ENCODE assay signal across 20 cellular contexts in the genomic region with DNA sequence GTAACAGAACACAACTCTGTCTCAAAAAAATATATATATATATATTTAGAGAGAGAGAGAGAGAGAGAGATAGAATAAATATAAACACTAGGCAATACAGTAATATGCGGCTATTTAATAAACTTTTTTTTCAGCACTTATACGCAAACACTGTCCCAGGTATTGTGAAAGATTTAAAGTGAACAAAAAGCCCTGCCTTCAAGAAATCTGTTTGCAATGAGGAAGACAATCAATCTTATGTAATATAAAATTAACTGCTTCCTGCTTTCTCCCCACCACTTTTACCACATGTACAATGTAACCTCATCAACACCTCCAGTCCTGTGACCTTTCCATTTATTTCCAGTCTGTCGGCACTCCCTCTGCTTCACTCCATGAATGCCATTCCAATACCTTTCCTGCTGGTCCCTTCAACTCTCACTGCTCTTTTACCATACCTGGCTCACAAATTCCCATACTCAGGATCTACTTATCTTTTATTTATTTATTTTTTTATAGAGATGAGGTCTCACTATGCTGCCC. TPM values are rescaled to one million over a fixed set of nuclear protein-coding genes. Genes with fewer than 3 reads are reported as not detected.
DNase-seq lines count a peak whose midpoint lies in the region; ATAC-seq and TF ChIP-seq lines count a peak whose summit lies in the region.
"Had no signal": no experiment of that assay in that cellular context is flagged by ENCODE, and none has a peak within 500 bp of the region (broad histone marks: within the 10 kb centered on the region; RNA-seq: fewer than 3 reads in every experiment).

No MANE protein-coding gene starts in this region.

- peak overlapping the region in 1 of 4 donors; percentile 32 for H3K4me3 Mint-ChIP-seq in CD4-positive, CD25-positive, alpha-beta regulatory T cell

- no peaks in the 10 kb centered on the region for H3K9me3 ChIP-seq in CD4-positive, CD25-positive, alpha-beta regulatory T cell (ENCODE audit: control insufficient read depth in 2 of 2, low read length in 2 of 2)
- no peaks in the 10 kb centered on the region for H3K9me3 ChIP-seq in lower lobe of right lung
- H3K9me3 ChIP-seq: esophagus squamous epithelium, sigmoid colon, thyroid gland had no signal

- peaks cover 39% of the 10 kb centered on the region for H3K36me3 Mint-ChIP-seq in CD4-positive, CD25-positive, alpha-beta regulatory T cell

- no peak overlapping the region for H3K27ac ChIP-seq in CD4-positive, CD25-positive, alpha-beta regulatory T cell (ENCODE audit: insufficient read depth, low read length, poor library complexity, severe bottlenecking)
- no peak overlapping the region for H3K27ac ChIP-seq in lower lobe of right lung
- H3K27ac ChIP-seq: esophagus squamous epithelium, sigmoid colon, thyroid gland had no signal

- intact Hi-C loops in lower lobe of right lung (cut with DNase I), result no loop called here

- H3K27me3 Mint-ChIP-seq in CD4-positive, CD25-positive, alpha-beta regulatory T cell, result no peaks in the 10 kb centered on the region

- H3K9me3 Mint-ChIP-seq in CD4-positive, CD25-positive, alpha-beta regulatory T cell, result no peaks in the 10 kb centered on the region

- ATAC-seq in CD4-positive, CD25-positive, alpha-beta regulatory T cell (ENCODE audit: low read depth in 2 of 2), result no peak
- ATAC-seq in lower lobe of right lung (peak; percentile 34 to 54), HG03442 (IDR thresholded peaks at IDR 0.05; ENCODE audit: unreplicated experiment) (no peak)

- H3K27ac Mint-ChIP-seq in CD4-positive, CD25-positive, alpha-beta regulatory T cell, result peak overlapping the region in 2 of 3 donors; percentile 81 to 92

- H3K27me3 ChIP-seq in CD4-positive, CD25-positive, alpha-beta regulatory T cell (ENCODE audit: control insufficient read depth, insufficient read depth, low read length), result no peaks in the 10 kb centered on the region
- no peaks in the 10 kb centered on the region for H3K27me3 ChIP-seq in lower lobe of right lung (ENCODE audit: low read depth)
- H3K27me3 ChIP-seq: esophagus squamous epithelium, sigmoid colon, thyroid gland had no signal

- peaks cover 37% of the 10 kb centered on the region for H3K36me3 ChIP-seq in CD4-positive, CD25-positive, alpha-beta regulatory T cell (ENCODE audit: control insufficient read depth, insufficient read depth, low read length)
- peaks cover 61% of the 10 kb centered on the region for H3K36me3 ChIP-seq in lower lobe of right lung

- H3K4me1 Mint-ChIP-seq in CD4-positive, CD25-positive, alpha-beta regulatory T cell, result peaks cover 32 to 67% (median 51%) of the 10 kb centered on the region in 4 donors

- H3K4me1 ChIP-seq in CD4-positive, CD25-positive, alpha-beta regulatory T cell (ENCODE audit: control insufficient read depth, insufficient read depth, low read length, poor library complexity, severe bottlenecking), result peaks cover 18% of the 10 kb centered on the region
- peaks cover 14% of the 10 kb centered on the region for H3K4me1 ChIP-seq in lower lobe of right lung

- TF ChIP-seq CTCF in AG10803 (conservative IDR thresholded peaks at IDR 0.05; ENCODE audit: low read length) (no peak), lower lobe of right lung (IDR thresholded peaks at IDR 0.05) (no peak)

- H3K4me3 ChIP-seq in AG10803 (ENCODE audit: low read length) (no peak overlapping the region), lower lobe of right lung (no peak overlapping the region)
- no peak overlapping the region for H3K4me3 ChIP-seq in CD4-positive, CD25-positive, alpha-beta regulatory T cell (ENCODE audit: low read depth, low read length)
- H3K4me3 ChIP-seq: esophagus squamous epithelium, sigmoid colon, thyroid gland had no signal

- DNase-seq in AG10803 (ENCODE audit: low read depth) (peak; percentile 13), NOMO-1 (lab: John Stamatoyannopoulos, UW; ENCODE audit: unreplicated experiment in 2 of 2) (peak; percentile 57 to 90), lower lobe of right lung (no peak), HK-2 (ENCODE audit: unreplicated experiment) (no peak), AG20443 (ENCODE audit: low spot score) (no peak)
- no peak for DNase-seq in CD4-positive, CD25-positive, alpha-beta regulatory T cell
- DNase-seq: activated CD4-positive, alpha-beta T cell treated with anti-CD3 and anti-CD28 coated beads for 1 hour; activated CD8-positive, alpha-beta memory T cell treated with anti-CD3 and anti-CD28 coated beads, Interleukin-2, amount 50 U/mL, for 4 hours; aorta; cerebellar nuclear complex; effector CD8-positive, alpha-beta T cell; esophagus squamous epithelium; NCI-H146; NCI-H2171; NCI-H748 treated with DMSO at 0.1 percent for 48 hours; sigmoid colon; stimulated activated naive CD4-positive, alpha-beta T cell; T1000; thyroid gland had no signal

RNA-seq across cellular contexts. Expression of a gene that starts 10.5 kb away (rescaled TPM):
- 88.7 TPM for total RNA-seq in CD4-positive, CD25-positive, alpha-beta regulatory T cell
- 100 to 1,000 TPM; 132 to 171 (median 143) TPM for polyA plus RNA-seq in CD4-positive, CD25-positive, alpha-beta regulatory T cell
- 70.7 TPM for total RNA-seq in lower lobe of right lung

Comparison
In these comparisons a context has a peak if more than half of its experiments do, and no peak if none do; other contexts are left out.
1. DNase-seq: peak in AG10803 (single experiment) and NOMO-1 (2 of 2); none in CD4-positive, CD25-positive, alpha-beta regulatory T cell (0 of 3), lower lobe of right lung (single experiment), HK-2 (single experiment) and AG20443 (single experiment).
2. ATAC-seq: peak in lower lobe of right lung (2 of 2); none in CD4-positive, CD25-positive, alpha-beta regulatory T cell (0 of 2) and HG03442 (single experiment).